In genomic region chr4:1727117-1728031, GRCh38 we compare ENCODE assay signal across 9 cellular contexts. TPM values are rescaled to one million over a fixed set of nuclear protein-coding genes. Genes with fewer than 3 reads are reported as not detected.
DNase-seq lines count a peak whose midpoint lies in the region; ATAC-seq, FAIRE-seq and TF ChIP-seq lines count a peak whose summit lies in the region.
"Had no signal": no experiment of that assay in that cellular context is flagged by ENCODE, and none has a peak within 500 bp of the region (broad histone marks: within the 10 kb centered on the region; RNA-seq: fewer than 3 reads in every experiment).

No MANE protein-coding gene starts in this region.

- 74 to 77% methylated on average over 18 of the region's 18 CpGs for WGBS in aorta, 2 donors

- no peaks in the 10 kb centered on the region for H3K9me3 ChIP-seq in astrocyte (ENCODE audit: insufficient read depth, low read depth, low read length)
- H3K9me3 ChIP-seq in keratinocyte (ENCODE audit: control insufficient read depth, low read depth, low read length) = no peaks in the 10 kb centered on the region
- no peaks in the 10 kb centered on the region for H3K9me3 ChIP-seq in aorta (ENCODE audit: control insufficient read depth, low read length)

- H2AFZ ChIP-seq in astrocyte (ENCODE audit: low read depth, low read length) (peak overlapping the region; percentile 51), keratinocyte (ENCODE audit: control insufficient read depth, low read length) (peak overlapping the region; percentile 8)

- H3K4me2 ChIP-seq in astrocyte (ENCODE audit: low read length) (peak overlapping the region; percentile 81), keratinocyte (ENCODE audit: control insufficient read depth, extremely low read depth, insufficient read depth, low read depth, low read length) (peak overlapping the region; percentile 75)

- ATAC-seq in aorta (ENCODE audit: low FRiP score) (peak; percentile 42), GM18870 (IDR thresholded peaks at IDR 0.05; ENCODE audit: unreplicated experiment) (no peak), HG03280 (IDR thresholded peaks at IDR 0.05; ENCODE audit: unreplicated experiment) (no peak)

- H3K4me1 ChIP-seq in astrocyte (ENCODE audit: insufficient read depth, low read length) (peaks cover 40% of the 10 kb centered on the region), keratinocyte (ENCODE audit: control insufficient read depth, extremely low read depth, insufficient read depth, low read length) (peaks cover 46% of the 10 kb centered on the region), aorta (ENCODE audit: control insufficient read depth in 1 of 2, insufficient read depth in 2 of 2, low read length in 2 of 2) (no peaks in the 10 kb centered on the region)

- dilution Hi-C loops in keratinocyte (cut with MboI; ENCODE audit: extremely low pct_ligation_motif_present, low sequenced_read_pairs) = no loop called here

- FAIRE-seq in astrocyte (lab: Jason Lieb, UNC) = peak; percentile 72
- peak; percentile 99 for FAIRE-seq in keratinocyte (lab: Jason Lieb, UNC)
- FAIRE-seq: H1 had no signal

- H3K79me2 ChIP-seq in astrocyte (ENCODE audit: insufficient read depth, low read length) (peaks cover 77% of the 10 kb centered on the region), keratinocyte (ENCODE audit: control insufficient read depth, insufficient read depth, low read length) (peaks cover 62% of the 10 kb centered on the region)

- H3K9ac ChIP-seq in astrocyte (ENCODE audit: low read length) (peak overlapping the region; percentile 58), keratinocyte (ENCODE audit: control insufficient read depth, extremely low read depth, insufficient read depth, low read length) (peak overlapping the region; percentile 70)

- no peaks in the 10 kb centered on the region for H3K27me3 Mint-ChIP-seq in activated naive CD4-positive, alpha-beta T cell treated with anti-CD3 and anti-CD28 coated beads for 36 hours (ENCODE audit: low read depth)
- H3K27me3 Mint-ChIP-seq in activated naive CD4-positive, alpha-beta T cell treated with anti-CD3 and anti-CD28 coated beads, Interleukin-2, amount 10 ng/mL, durations not matched to agents 7 days and 5 days = no peaks in the 10 kb centered on the region
- H3K27me3 Mint-ChIP-seq in astrocyte (ENCODE audit: low read depth, unreplicated experiment) = no peaks in the 10 kb centered on the region

- H3K4me1 Mint-ChIP-seq in activated naive CD4-positive, alpha-beta T cell treated with anti-CD3 and anti-CD28 coated beads for 36 hours (ENCODE audit: low read depth) = peaks cover 74% of the 10 kb centered on the region
- H3K4me1 Mint-ChIP-seq in activated naive CD4-positive, alpha-beta T cell treated with anti-CD3 and anti-CD28 coated beads, Interleukin-2, amount 10 ng/mL, durations not matched to agents 7 days and 5 days = peaks cover 61% of the 10 kb centered on the region
- H3K4me1 Mint-ChIP-seq in astrocyte (ENCODE audit: low read depth, unreplicated experiment) = peaks cover 28% of the 10 kb centered on the region

- H3K9me3 Mint-ChIP-seq in activated naive CD4-positive, alpha-beta T cell treated with anti-CD3 and anti-CD28 coated beads for 36 hours = no peaks in the 10 kb centered on the region
- no peaks in the 10 kb centered on the region for H3K9me3 Mint-ChIP-seq in activated naive CD4-positive, alpha-beta T cell treated with anti-CD3 and anti-CD28 coated beads, Interleukin-2, amount 10 ng/mL, durations not matched to agents 7 days and 5 days
- no peaks in the 10 kb centered on the region for H3K9me3 Mint-ChIP-seq in astrocyte (ENCODE audit: unreplicated experiment)

- peaks cover 6% of the 10 kb centered on the region for H3K9me1 ChIP-seq in keratinocyte (ENCODE audit: control insufficient read depth, extremely low read depth, insufficient read depth, low read length)

- H3K27ac Mint-ChIP-seq in activated naive CD4-positive, alpha-beta T cell treated with anti-CD3 and anti-CD28 coated beads for 36 hours = peak overlapping the region; percentile 46
- H3K27ac Mint-ChIP-seq in activated naive CD4-positive, alpha-beta T cell treated with anti-CD3 and anti-CD28 coated beads, Interleukin-2, amount 10 ng/mL, durations not matched to agents 7 days and 5 days = no peak overlapping the region
- peak overlapping the region; percentile 78 for H3K27ac Mint-ChIP-seq in astrocyte (ENCODE audit: unreplicated experiment)

- intact Hi-C loops in activated naive CD4-positive, alpha-beta T cell treated with anti-CD3 and anti-CD28 coated beads for 36 hours (cut with micrococcal nuclease) = loop anchor here (2.0 to 10.0 kb wide), 2 partner anchors 15 to 737 kb away; partner anchors contain the start of genes RNF4 and SLBP
- intact Hi-C loops in aorta (cut with DNase I) = loop anchor here in 1 of 2 donors (2.0 to 10.0 kb wide), 2 partner anchors 35 to 373 kb away; no protein-coding TSS in a partner anchor

- peaks cover 76% of the 10 kb centered on the region for H3K36me3 Mint-ChIP-seq in activated naive CD4-positive, alpha-beta T cell treated with anti-CD3 and anti-CD28 coated beads for 36 hours (ENCODE audit: low read depth)
- peaks cover 75% of the 10 kb centered on the region for H3K36me3 Mint-ChIP-seq in activated naive CD4-positive, alpha-beta T cell treated with anti-CD3 and anti-CD28 coated beads, Interleukin-2, amount 10 ng/mL, durations not matched to agents 7 days and 5 days
- H3K36me3 Mint-ChIP-seq in astrocyte (ENCODE audit: low read depth, unreplicated experiment) = peaks cover 4% of the 10 kb centered on the region

- H3K27me3 ChIP-seq in astrocyte (ENCODE audit: insufficient read depth, low read length) = no peaks in the 10 kb centered on the region
- H3K27me3 ChIP-seq in keratinocyte (ENCODE audit: control insufficient read depth, extremely low read depth, insufficient read depth, low read length) = no peaks in the 10 kb centered on the region
- H3K27me3 ChIP-seq in aorta (ENCODE audit: control insufficient read depth in 1 of 2, insufficient read depth in 2 of 2, low read length in 1 of 2) = no peaks in the 10 kb centered on the region

- H3K27ac ChIP-seq in astrocyte (ENCODE audit: low read depth, low read length) = peak overlapping the region; percentile 80
- peak overlapping the region; percentile 86 for H3K27ac ChIP-seq in keratinocyte (ENCODE audit: control insufficient read depth, insufficient read depth, low read length)
- H3K27ac ChIP-seq in aorta (ENCODE audit: low read depth in 1 of 2, low read length in 2 of 2) = no peak overlapping the region

- no peak for DNase-seq in activated naive CD4-positive, alpha-beta T cell treated with anti-CD3 and anti-CD28 coated beads for 36 hours
- DNase-seq in activated naive CD4-positive, alpha-beta T cell treated with anti-CD3 and anti-CD28 coated beads, Interleukin-2, amount 10 ng/mL, durations not matched to agents 7 days and 5 days = no peak
- DNase-seq in astrocyte (ENCODE audit: low read depth) (peak; percentile 80), keratinocyte (ENCODE audit: low read depth, low spot score) (peak; percentile 90), aorta (peak; percentile 80 to 86), GM19238 (ENCODE audit: insufficient read length, low spot score) (no peak)

- H3K36me3 ChIP-seq in astrocyte (ENCODE audit: insufficient read depth, low read length) (peaks cover 10% of the 10 kb centered on the region), keratinocyte (ENCODE audit: control insufficient read depth in 2 of 2, extremely low read depth in 1 of 2, insufficient read depth in 2 of 2, low read length in 2 of 2) (peaks cover 0 to 39% of the 10 kb centered on the region in 2 experiments), aorta (ENCODE audit: control insufficient read depth in 1 of 2, insufficient read depth in 2 of 2, low read length in 1 of 2) (no peaks in the 10 kb centered on the region)

- H3K4me3 ChIP-seq in astrocyte (ENCODE audit: insufficient read depth, low read depth, low read length) = peak overlapping the region; percentile 14
- H3K4me3 ChIP-seq in keratinocyte (ENCODE audit: control insufficient read depth in 2 of 3, extremely low read depth in 1 of 3, insufficient read depth in 2 of 3, low read depth in 1 of 3, low read length in 3 of 3) = peak overlapping the region in 2 of 3 experiments; percentile 39 to 48
- H3K4me3 ChIP-seq in aorta (ENCODE audit: low read length in 2 of 2) = no peak overlapping the region

- no peak overlapping the region for H3K4me3 Mint-ChIP-seq in activated naive CD4-positive, alpha-beta T cell treated with anti-CD3 and anti-CD28 coated beads for 36 hours
- no peak overlapping the region for H3K4me3 Mint-ChIP-seq in activated naive CD4-positive, alpha-beta T cell treated with anti-CD3 and anti-CD28 coated beads, Interleukin-2, amount 10 ng/mL, durations not matched to agents 7 days and 5 days
- H3K4me3 Mint-ChIP-seq in astrocyte (ENCODE audit: unreplicated experiment) = peak overlapping the region; percentile 23

- H4K20me1 ChIP-seq in astrocyte (ENCODE audit: insufficient read depth, low read length) = peaks cover 46% of the 10 kb centered on the region
- H4K20me1 ChIP-seq in keratinocyte (ENCODE audit: control insufficient read depth, extremely low read depth, insufficient read depth, low read length) = peaks cover 8% of the 10 kb centered on the region

- TF ChIP-seq CTCF in astrocyte (IDR thresholded peaks at IDR 0.05; ENCODE audit: insufficient read depth, low read depth, low read length) (no peak), keratinocyte (optimal IDR thresholded peaks at IDR 0.05 in 1 of 3, IDR thresholded peaks at IDR 0.05 in 1 of 3, conservative IDR thresholded peaks at IDR 0.05 in 1 of 3; ENCODE audit: extremely low read depth in 1 of 3, insufficient read depth in 2 of 3, low read length in 3 of 3) (no peak)

- CTCF ChIA-PET in activated naive CD4-positive, alpha-beta T cell treated with anti-CD3 and anti-CD28 coated beads for 36 hours (lab: Charles Lee) = interaction anchor here (0.7 to 5.9 kb wide), 4 partner anchors 13 to 35 kb away, joined by 3 to 58 read pairs (median 3); no protein-coding TSS in a partner anchor
- CTCF ChIA-PET in activated naive CD4-positive, alpha-beta T cell treated with anti-CD3 and anti-CD28 coated beads, Interleukin-2, amount 10 ng/mL, durations not matched to agents 7 days and 5 days (lab: Charles Lee) = interaction anchor here (1.0 to 9.4 kb wide), 4 partner anchors 18 to 36 kb away, joined by 3 to 96 read pairs (median 4); no protein-coding TSS in a partner anchor

RNA-seq across cellular contexts. Expression of gene TACC3, which starts 6.1 kb away (rescaled TPM):
- total RNA-seq in activated naive CD4-positive, alpha-beta T cell treated with anti-CD3 and anti-CD28 coated beads for 36 hours = 100 to 1,000 TPM; 246 to 264 TPM
- 10.2 and 15.0 TPM in 2 replicates for total RNA-seq in astrocyte
- polyA plus RNA-seq in keratinocyte = 4.3 to 31.4 TPM (median 19.1 TPM) in 3 replicates
- polyA plus RNA-seq in keratinocyte (2011; ENCODE audit: low read depth) = 0.94 TPM
- polyA plus RNA-seq in keratinocyte (2011; cell fraction: cytosol; rRNA removed) = 7.5 and 8.6 TPM in 2 replicates
- polyA plus RNA-seq in keratinocyte (2011; cell fraction: nucleus; rRNA removed) = 13.9 and 19.4 TPM in 2 replicates
- 2.1 and 37.1 TPM in 2 replicates for polyA plus RNA-seq in keratinocyte (2012; ENCODE audit: low replicate concordance)
- polyA minus RNA-seq in keratinocyte = 3.8 to 33.5 TPM (median 10.3 TPM) in 3 replicates
- 5.8 TPM for polyA minus RNA-seq in keratinocyte (2011; cell fraction: cytosol; rRNA and poly(A)+ RNA removed)
- 4.2 and 4.9 TPM in 2 replicates for polyA minus RNA-seq in keratinocyte (2011; cell fraction: nucleus; rRNA and poly(A)+ RNA removed)
- 10 to 100 TPM in 1 of 2 donors, 1 to 10 TPM in 1; 7.6 to 16.1 TPM for total RNA-seq in aorta
- polyA plus RNA-seq in aorta = 1 to 10 TPM; 5.2 to 9.3 TPM

RNA-seq across cellular contexts. Expression of gene TMEM129, which starts 6.3 kb away (rescaled TPM):
- total RNA-seq in activated naive CD4-positive, alpha-beta T cell treated with anti-CD3 and anti-CD28 coated beads for 36 hours = 10 to 100 TPM; 19.0 to 19.8 TPM
- total RNA-seq in astrocyte (26.8 and 29.3 TPM in 2 replicates), aorta (10 to 100 TPM; 24.9 to 26.6 TPM)
- polyA plus RNA-seq in keratinocyte (11.7 to 30.0 TPM (median 15.3 TPM) in 3 replicates), aorta (10 to 100 TPM; 14.8 to 36.4 TPM)
- 2.8 TPM for polyA plus RNA-seq in keratinocyte (2011; ENCODE audit: low read depth)
- 12.4 and 25.7 TPM in 2 replicates for polyA plus RNA-seq in keratinocyte (2011; cell fraction: cytosol; rRNA removed)
- polyA plus RNA-seq in keratinocyte (2011; cell fraction: nucleus; rRNA removed) = 28.0 and 46.3 TPM in 2 replicates
- polyA plus RNA-seq in keratinocyte (2012; ENCODE audit: low replicate concordance) = 16.9 and 20.4 TPM in 2 replicates
- 11.0 to 21.0 TPM (median 16.6 TPM) in 3 replicates for polyA minus RNA-seq in keratinocyte
- polyA minus RNA-seq in keratinocyte (2011; cell fraction: cytosol; rRNA and poly(A)+ RNA removed) = 50.3 TPM
- 24.2 and 26.2 TPM in 2 replicates for polyA minus RNA-seq in keratinocyte (2011; cell fraction: nucleus; rRNA and poly(A)+ RNA removed)

RNA-seq across cellular contexts. Expression of gene SLBP, which starts 15.3 kb away (rescaled TPM):
- 10 to 100 TPM; 75.4 to 77.1 TPM for total RNA-seq in activated naive CD4-positive, alpha-beta T cell treated with anti-CD3 and anti-CD28 coated beads for 36 hours
- total RNA-seq in astrocyte (44.5 and 45.1 TPM in 2 replicates), aorta (10 to 100 TPM; 25.1 to 25.3 TPM)
- polyA plus RNA-seq in keratinocyte (52.1 to 90.6 TPM (median 77.1 TPM) in 3 replicates), aorta (10 to 100 TPM; 27.2 to 35.1 TPM)
- 90.5 TPM for polyA plus RNA-seq in keratinocyte (2011; ENCODE audit: low read depth)
- polyA plus RNA-seq in keratinocyte (2011; cell fraction: cytosol; rRNA removed) = 49.3 and 96.3 TPM in 2 replicates
- polyA plus RNA-seq in keratinocyte (2011; cell fraction: nucleus; rRNA removed) = 55.1 and 65.4 TPM in 2 replicates
- 51.6 and 51.8 TPM in 2 replicates for polyA plus RNA-seq in keratinocyte (2012; ENCODE audit: low replicate concordance)
- 14.2 to 44.1 TPM (median 24.5 TPM) in 3 replicates for polyA minus RNA-seq in keratinocyte
- 50.6 TPM for polyA minus RNA-seq in keratinocyte (2011; cell fraction: cytosol; rRNA and poly(A)+ RNA removed)
- polyA minus RNA-seq in keratinocyte (2011; cell fraction: nucleus; rRNA and poly(A)+ RNA removed) = 22.2 and 27.8 TPM in 2 replicates

RNA-seq across cellular contexts. Expression of gene FAM53A, which starts 43.3 kb away (rescaled TPM):
- 1 to 10 TPM; 2.6 to 3.0 TPM for total RNA-seq in activated naive CD4-positive, alpha-beta T cell treated with anti-CD3 and anti-CD28 coated beads for 36 hours
- 2.1 and 3.4 TPM in 2 replicates for total RNA-seq in astrocyte
- polyA plus RNA-seq in keratinocyte = 0.50 to 0.99 TPM (median 0.75 TPM) in 3 replicates
- polyA plus RNA-seq in keratinocyte (2011; ENCODE audit: low read depth) = 0.64 TPM
- polyA plus RNA-seq in keratinocyte (2011; cell fraction: cytosol; rRNA removed) = 0.21 and 1.1 TPM in 2 replicates
- 1.1 and 1.7 TPM in 2 replicates for polyA plus RNA-seq in keratinocyte (2011; cell fraction: nucleus; rRNA removed)
- polyA plus RNA-seq in keratinocyte (2012; ENCODE audit: low replicate concordance) = 0.88 and 1.4 TPM in 2 replicates
- polyA minus RNA-seq in keratinocyte = 0.40 to 3.1 TPM (median 0.64 TPM) in 3 replicates
- polyA minus RNA-seq in keratinocyte (2011; cell fraction: cytosol; rRNA and poly(A)+ RNA removed) = 4.8 TPM
- 1.1 and 1.2 TPM in 2 replicates for polyA minus RNA-seq in keratinocyte (2011; cell fraction: nucleus; rRNA and poly(A)+ RNA removed)
- total RNA-seq in aorta = 1 to 10 TPM; 1.5 to 1.9 TPM
- polyA plus RNA-seq in aorta = under 1 TPM in 1 of 2 donors, not detected in 1; 0.77 TPM

Comparison
In these comparisons a context has a peak if more than half of its experiments do, and no peak if none do; other contexts are left out.
1. DNase-seq: peak in astrocyte (single experiment), keratinocyte (single experiment) and aorta (2 of 2); none in activated naive CD4-positive, alpha-beta T cell treated with anti-CD3 and anti-CD28 coated beads for 36 hours (single experiment), activated naive CD4-positive, alpha-beta T cell treated with anti-CD3 and anti-CD28 coated beads, Interleukin-2, amount 10 ng/mL, durations not matched to agents 7 days and 5 days (single experiment) and GM19238 (single experiment).
2. H3K27ac ChIP-seq: peak in astrocyte (single experiment) and keratinocyte (single experiment); none in aorta (0 of 2).
3. H3K4me3 ChIP-seq: peak in astrocyte (single experiment) and keratinocyte (2 of 3); none in aorta (0 of 2).
4. RNA of gene TACC3, which starts 6.1 kb away (total RNA-seq): 246 to 264 TPM in activated naive CD4-positive, alpha-beta T cell treated with anti-CD3 and anti-CD28 coated beads for 36 hours; 7.6 to 16.1 TPM in aorta and 10.2 to 15.0 TPM in astrocyte; every median in the first group is over 10 times any median in the second.